10 cellular contexts compared by ENCODE assay signal in genomic region chr13:48160879-48161278, GRCh38.
DNase-seq lines count a peak whose midpoint lies in the region; ATAC-seq and TF ChIP-seq lines count a peak whose summit lies in the region.
"Had no signal": no experiment of that assay in that cellular context is flagged by ENCODE, and none has a peak within 500 bp of the region (broad histone marks: within the 10 kb centered on the region; RNA-seq: fewer than 3 reads in every experiment).

No MANE protein-coding gene starts in this region.

- H3K9me3 ChIP-seq in Loucy (ENCODE audit: insufficient read depth, low read depth, low read length), result no peaks in the 10 kb centered on the region
- H3K9me3 ChIP-seq in mucosa of rectum (ENCODE audit: control insufficient read depth in 2 of 2, low read length in 2 of 2), result no peaks in the 10 kb centered on the region
- no peaks in the 10 kb centered on the region for H3K9me3 ChIP-seq in BE2C

- peaks cover 33% of the 10 kb centered on the region for H3K4me1 ChIP-seq in Loucy (ENCODE audit: insufficient read depth, low read length, poor library complexity, severe bottlenecking)
- H3K4me1 ChIP-seq in mucosa of rectum (ENCODE audit: control insufficient read depth in 2 of 2, insufficient read depth in 2 of 2, low read length in 2 of 2), result peaks cover 0 to 3% of the 10 kb centered on the region in 2 donors
- no peaks in the 10 kb centered on the region for H3K4me1 ChIP-seq in BE2C

- DNase-seq in ACHN, result peak; percentile 73
- peak; percentile 68 for DNase-seq in dermis blood vessel endothelial cell
- DNase-seq in BE2C, result no peak
- no peak for DNase-seq in DMS114 treated with DMSO at 0.1 percent for 48 hours (lab: John Stamatoyannopoulos, UW; ENCODE audit: unreplicated experiment)
- DNase-seq: DMS79 treated with DMSO at 0.1 percent for 48 hours, NCI-H187 had no signal

- H4K20me1 ChIP-seq in Loucy (ENCODE audit: insufficient read depth, low read length, poor library complexity, severe bottlenecking), result no peaks in the 10 kb centered on the region

- H3K36me3 ChIP-seq in Loucy (ENCODE audit: insufficient read depth, low read length), result no peaks in the 10 kb centered on the region
- no peaks in the 10 kb centered on the region for H3K36me3 ChIP-seq in mucosa of rectum (ENCODE audit: control insufficient read depth in 2 of 2, insufficient read depth in 2 of 2, low read length in 2 of 2)
- no peaks in the 10 kb centered on the region for H3K36me3 ChIP-seq in BE2C

- H3K79me2 ChIP-seq in Loucy (ENCODE audit: insufficient read depth, low read length), result no peaks in the 10 kb centered on the region

- H3K4me3 ChIP-seq in Loucy (ENCODE audit: low read length, poor library complexity, severe bottlenecking) (no peak overlapping the region), mucosa of rectum (ENCODE audit: low read length in 2 of 2) (no peak overlapping the region), BE2C (ENCODE audit: low read depth, low read length) (no peak overlapping the region)

- peak overlapping the region; percentile 40 to 67 for H3K27ac ChIP-seq in mucosa of rectum (ENCODE audit: low read depth in 2 of 2, low read length in 2 of 2)

- no peak for TF ChIP-seq CTCF in Loucy (conservative IDR thresholded peaks at IDR 0.05; ENCODE audit: low read length)
- TF ChIP-seq CTCF in BE2C (IDR thresholded peaks at IDR 0.05; ENCODE audit: low read depth, low read length), result no peak

- no peak overlapping the region for H3K4me2 ChIP-seq in Loucy (ENCODE audit: low read depth, low read length, poor library complexity, severe bottlenecking)

- no peak overlapping the region for H3K9ac ChIP-seq in Loucy (ENCODE audit: low read depth, low read length, poor library complexity, severe bottlenecking)
- H3K9ac ChIP-seq in mucosa of rectum (ENCODE audit: low read depth in 1 of 2, low read length in 2 of 2), result no peak overlapping the region

- no peaks in the 10 kb centered on the region for H3K9me2 ChIP-seq in Loucy (replicated peaks; ENCODE audit: low read depth, low read length)

- H3F3A ChIP-seq in Loucy (ENCODE audit: low read depth), result no peaks in the 10 kb centered on the region

- in situ Hi-C loops in ACHN (cut with HindIII; ENCODE audit: low pct_ligation_motif_present, low pct_unique_long_range_greater_than_20kb, low sequenced_read_pairs), result no loop called here

- no peak for ATAC-seq in GM19324 (IDR thresholded peaks at IDR 0.05; ENCODE audit: low FRiP score, unreplicated experiment)
- no peak for ATAC-seq in HG03342 (IDR thresholded peaks at IDR 0.05; ENCODE audit: unreplicated experiment)

- 0 out of 2 replicates have a peak overlapping the region, but pooled peaks have one; percentile 25 for H2AFZ ChIP-seq in Loucy (ENCODE audit: low read length)

- no peaks in the 10 kb centered on the region for H3K27me3 ChIP-seq in Loucy (ENCODE audit: insufficient read depth, low read length, poor library complexity, severe bottlenecking)
- no peaks in the 10 kb centered on the region for H3K27me3 ChIP-seq in mucosa of rectum (ENCODE audit: control insufficient read depth in 2 of 2, insufficient read depth in 2 of 2, low read length in 2 of 2)
- H3K27me3 ChIP-seq in BE2C, result no peaks in the 10 kb centered on the region

Comparison
In these comparisons a context has a peak if more than half of its experiments do, and no peak if none do; other contexts are left out.
1. DNase-seq: peak in ACHN (single experiment) and dermis blood vessel endothelial cell (single experiment); none in BE2C (single experiment) and DMS114 treated with DMSO at 0.1 percent for 48 hours (single experiment).